In the genomic region with DNA sequence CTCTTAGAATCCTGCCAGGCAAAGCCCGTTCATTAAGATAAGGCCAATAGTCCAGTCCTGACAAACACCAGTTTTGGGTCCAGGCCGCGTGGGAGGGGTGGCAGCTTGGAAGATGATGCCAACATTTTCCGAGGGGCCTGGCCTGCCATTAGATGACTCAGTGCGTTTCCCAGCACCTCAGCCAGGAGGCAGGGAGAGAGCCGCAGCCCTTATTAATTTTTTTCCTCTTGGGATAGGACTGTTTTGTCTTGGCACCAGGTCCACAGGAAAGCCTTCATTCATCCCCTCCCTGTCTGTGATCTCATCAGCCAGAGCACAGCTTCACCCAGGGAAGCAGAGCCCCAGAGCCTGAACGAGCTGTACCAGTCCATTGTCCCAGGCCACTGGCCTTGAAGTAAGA, we compare ENCODE assay signal across 13 cellular contexts. TPM values are rescaled to one million over a fixed set of nuclear protein-coding genes. Genes with fewer than 3 reads are reported as not detected.
DNase-seq lines count a peak whose midpoint lies in the region; ATAC-seq, FAIRE-seq and TF ChIP-seq lines count a peak whose summit lies in the region.
"Had no signal": no experiment of that assay in that cellular context is flagged by ENCODE, and none has a peak within 500 bp of the region (broad histone marks: within the 10 kb centered on the region; RNA-seq: fewer than 3 reads in every experiment).

No MANE protein-coding gene starts in this region.

- ATAC-seq in right lobe of liver (peak; percentile 47 to 70 (median 58)), GM21723 (IDR thresholded peaks at IDR 0.05; ENCODE audit: unreplicated experiment) (no peak)

- no peak for TF ChIP-seq EP300 in H1 (IDR thresholded peaks at IDR 0.05; ENCODE audit: borderline replicate concordance in 1 of 2, low read depth in 2 of 2, low read length in 2 of 2)

- no peak overlapping the region for H3K4me3 Mint-ChIP-seq in activated T-helper 1 cell treated with anti-CD3 and anti-CD28 coated beads, Interleukin-12 subunit alpha, Interleukin-12 subunit beta, Interleukin-2, Interleukin-4 antibody, amounts not matched to agents 30 ng/mL and 10 ng/mL and 1 ng/mL, durations not matched to agents 14 hours and 24 hours and 36 hours
- H3K4me3 Mint-ChIP-seq: HFFc6 had no signal

- H3K4me1 ChIP-seq in H1 (replicated peaks in 1 of 4; ENCODE audit: control insufficient read depth in 3 of 4, insufficient read depth in 4 of 4, low read length in 3 of 4) (no peaks in the 10 kb centered on the region), right lobe of liver (peaks cover 0 to 26% (median 8%) of the 10 kb centered on the region in 4 donors), thyroid gland (peaks cover 0 to 2% of the 10 kb centered on the region in 2 donors)

- no peak for FAIRE-seq in H1 (lab: Jason Lieb, UNC)
- no peak for FAIRE-seq in D721Med (lab: Jason Lieb, UNC)

- peak; percentile 71 for DNase-seq in HT1080 (ENCODE audit: low read depth)
- DNase-seq in H1 (ENCODE audit: low read depth in 1 of 2, low spot score in 2 of 2): no peak
- DNase-seq in right lobe of liver: peak; percentile 87 to 92 (median 90)
- DNase-seq in thyroid gland: peak; percentile 13 to 24
- DNase-seq in cerebellar nuclear complex (lab: John Stamatoyannopoulos, UW): no peak
- DNase-seq in activated T-helper 1 cell treated with anti-CD3 and anti-CD28 coated beads, Interleukin-12 subunit alpha, Interleukin-12 subunit beta, Interleukin-2, Interleukin-4 antibody, amounts not matched to agents 30 ng/mL and 10 ng/mL and 1 ng/mL, durations not matched to agents 14 hours and 24 hours and 36 hours (ENCODE audit: low spot score): no peak
- no peak for DNase-seq in D721Med (ENCODE audit: insufficient read length, low spot score)
- DNase-seq: effector CD8-positive, alpha-beta T cell; HFFc6; NCI-H1436 treated with DMSO at 0.1 percent for 48 hours; PC-9 had no signal

- H4K20me1 ChIP-seq in H1 (replicated peaks in 1 of 2; ENCODE audit: control insufficient read depth in 1 of 2, insufficient read depth in 2 of 2, low read length in 2 of 2): no peaks in the 10 kb centered on the region

- TF ChIP-seq CTCF in H1 (IDR thresholded peaks at IDR 0.05; ENCODE audit: control extremely low read depth in 1 of 3, insufficient read depth in 1 of 3, low read depth in 1 of 3, low read length in 3 of 3) (no peak), right lobe of liver (IDR thresholded peaks at IDR 0.05) (peak in 2 of 4 donors; percentile 5 to 13), thyroid gland (IDR thresholded peaks at IDR 0.05) (no peak), D721Med (IDR thresholded peaks at IDR 0.05; ENCODE audit: insufficient read depth, missing control alignments) (no peak)

- H3K23ac ChIP-seq in H1 (ENCODE audit: insufficient read length): no peak overlapping the region

- peaks cover 2% of the 10 kb centered on the region for H3K27me3 Mint-ChIP-seq in activated T-helper 1 cell treated with anti-CD3 and anti-CD28 coated beads, Interleukin-12 subunit alpha, Interleukin-12 subunit beta, Interleukin-2, Interleukin-4 antibody, amounts not matched to agents 30 ng/mL and 10 ng/mL and 1 ng/mL, durations not matched to agents 14 hours and 24 hours and 36 hours (ENCODE audit: insufficient read depth)

- H3K27me3 ChIP-seq in H1 (replicated peaks in 1 of 4; ENCODE audit: control insufficient read depth in 3 of 4, extremely low read depth in 1 of 4, insufficient read depth in 3 of 4, low read length in 3 of 4): no peaks in the 10 kb centered on the region
- H3K27me3 ChIP-seq in right lobe of liver: no peaks in the 10 kb centered on the region
- no peaks in the 10 kb centered on the region for H3K27me3 ChIP-seq in thyroid gland

- H4K8ac ChIP-seq in H1 (ENCODE audit: extremely low read depth, insufficient read depth, low read length): no peak overlapping the region

- H2BK120ac ChIP-seq in H1 (replicated peaks; ENCODE audit: low read depth, low read length): no peak overlapping the region

- no peak overlapping the region for H4K5ac ChIP-seq in H1 (ENCODE audit: insufficient read length, low read depth, low read length)

- no peaks in the 10 kb centered on the region for H3K36me3 Mint-ChIP-seq in activated T-helper 1 cell treated with anti-CD3 and anti-CD28 coated beads, Interleukin-12 subunit alpha, Interleukin-12 subunit beta, Interleukin-2, Interleukin-4 antibody, amounts not matched to agents 30 ng/mL and 10 ng/mL and 1 ng/mL, durations not matched to agents 14 hours and 24 hours and 36 hours (ENCODE audit: low read depth)

- H3K79me1 ChIP-seq in H1 (ENCODE audit: low read depth, low read length): no peaks in the 10 kb centered on the region

- H3K79me2 ChIP-seq in H1 (ENCODE audit: control insufficient read depth in 1 of 2, insufficient read depth in 2 of 2, low read length in 2 of 2): no peaks in the 10 kb centered on the region

- no peak for TF ChIP-seq POLR2A in H1 (IDR thresholded peaks at IDR 0.05; ENCODE audit: control extremely low read depth in 1 of 2, low read depth in 2 of 2, low read length in 2 of 2)
- TF ChIP-seq POLR2A in right lobe of liver (IDR thresholded peaks at IDR 0.05): peak; percentile 38
- no peak for TF ChIP-seq POLR2A in thyroid gland (IDR thresholded peaks at IDR 0.05)

- no peak overlapping the region for H3K4me3 ChIP-seq in H1 (ENCODE audit: extremely low read depth in 1 of 4, insufficient read depth in 2 of 4, low read depth in 3 of 4, low read length in 4 of 4)
- no peak overlapping the region for H3K4me3 ChIP-seq in right lobe of liver
- H3K4me3 ChIP-seq in thyroid gland (replicated peaks in 1 of 3): no peak overlapping the region
- H3K4me3 ChIP-seq: PC-9 had no signal

- H2BK12ac ChIP-seq in H1 (ENCODE audit: low read depth, low read length): no peak overlapping the region

- WGBS in H1 (ENCODE audit: extremely low coverage in 1 of 2, insufficient coverage in 1 of 2, insufficient read length in 1 of 2, insufficient replicate concordance in 2 of 2, low coverage in 1 of 2, low lambda C conversion rate in 2 of 2, missing lambda C conversion rate in 1 of 2), 2 experiments: 91% methylated on average over 7 of the region's 7 CpGs; no CpG with 5 or more reads in 1 of the 2 experiments
- WGBS in right lobe of liver (ENCODE audit: insufficient coverage, low coverage, low lambda C conversion rate, missing lambda C conversion rate): 23% methylated on average over 3 of the region's 7 CpGs
- WGBS in thyroid gland, 2 donors: 66 to 77% methylated on average over 6 to 7 of the region's 7 CpGs

- H4K91ac ChIP-seq in H1 (replicated peaks; ENCODE audit: insufficient read length, low read length): no peak overlapping the region

- H3K27ac ChIP-seq in H1 (ENCODE audit: low read depth, low read length) (no peak overlapping the region), right lobe of liver (peak overlapping the region; percentile 30 to 90 (median 56)), thyroid gland (no peak overlapping the region)
- H3K27ac ChIP-seq: PC-9, VCaP had no signal

- no peaks in the 10 kb centered on the region for H3K23me2 ChIP-seq in H1 (ENCODE audit: low read depth, low read length)

- no peaks in the 10 kb centered on the region for H3K4me1 Mint-ChIP-seq in activated T-helper 1 cell treated with anti-CD3 and anti-CD28 coated beads, Interleukin-12 subunit alpha, Interleukin-12 subunit beta, Interleukin-2, Interleukin-4 antibody, amounts not matched to agents 30 ng/mL and 10 ng/mL and 1 ng/mL, durations not matched to agents 14 hours and 24 hours and 36 hours (ENCODE audit: low read depth)

- H3K4ac ChIP-seq in H1 (replicated peaks; ENCODE audit: insufficient read length, low read depth, low read length): no peak overlapping the region

- no peak overlapping the region for H3K18ac ChIP-seq in H1 (ENCODE audit: extremely low read depth, low read length)

- H3K36me3 ChIP-seq in H1 (ENCODE audit: control insufficient read depth in 2 of 4, insufficient read depth in 4 of 4, low read length in 3 of 4) (no peaks in the 10 kb centered on the region), right lobe of liver (no peaks in the 10 kb centered on the region), thyroid gland (no peaks in the 10 kb centered on the region)

- H2BK5ac ChIP-seq in H1 (ENCODE audit: low read depth, low read length): 0 out of 2 replicates have a peak overlapping the region, but pooled peaks have one; percentile 21

- H2AK5ac ChIP-seq in H1 (ENCODE audit: low read depth, low read length): no peak overlapping the region

- H3K9ac ChIP-seq in H1 (replicated peaks in 1 of 4; ENCODE audit: extremely low read depth in 1 of 4, low read depth in 3 of 4, low read length in 3 of 4): no peak overlapping the region

- no peak overlapping the region for H3K4me2 ChIP-seq in H1 (ENCODE audit: insufficient read depth in 1 of 2, low read depth in 2 of 2, low read length in 2 of 2)
- H3K4me2 ChIP-seq: PC-9 had no signal

- CTCF ChIA-PET in H1 (lab: Charles Lee; ENCODE audit: partially characterized antibody): interaction anchor here (0.6 to 1.6 kb wide), 6 partner anchors 10 to 117 kb away, joined by 3 to 5 read pairs (median 3); no protein-coding TSS in a partner anchor

- H2AFZ ChIP-seq in H1 (ENCODE audit: low read length): peak overlapping the region; percentile 15; the same call in 1 of the 2 replicates
- H2AFZ ChIP-seq: PC-9 had no signal

- H3K14ac ChIP-seq in H1 (ENCODE audit: insufficient read length): no peak overlapping the region

- no peak overlapping the region for H3K56ac ChIP-seq in H1 (replicated peaks; ENCODE audit: insufficient read length, low read depth, low read length)

- POLR2A ChIA-PET in H1 (lab: Charles Lee; ENCODE audit: partially characterized antibody): interaction anchor here (0.8 to 1.9 kb wide), 5 partner anchors 10 to 370 kb away, joined by 3 to 5 read pairs (median 4); partner anchors contain the start of gene RPL26

- no peak overlapping the region for H2BK20ac ChIP-seq in H1 (ENCODE audit: low read length)

- H3K9me3 Mint-ChIP-seq in activated T-helper 1 cell treated with anti-CD3 and anti-CD28 coated beads, Interleukin-12 subunit alpha, Interleukin-12 subunit beta, Interleukin-2, Interleukin-4 antibody, amounts not matched to agents 30 ng/mL and 10 ng/mL and 1 ng/mL, durations not matched to agents 14 hours and 24 hours and 36 hours: no peaks in the 10 kb centered on the region
- H3K9me3 Mint-ChIP-seq: HFFc6 had no signal

- H2BK15ac ChIP-seq in H1 (ENCODE audit: low read length): no peak overlapping the region

- H3K27ac Mint-ChIP-seq in activated T-helper 1 cell treated with anti-CD3 and anti-CD28 coated beads, Interleukin-12 subunit alpha, Interleukin-12 subunit beta, Interleukin-2, Interleukin-4 antibody, amounts not matched to agents 30 ng/mL and 10 ng/mL and 1 ng/mL, durations not matched to agents 14 hours and 24 hours and 36 hours: no peak overlapping the region
- H3K27ac Mint-ChIP-seq: HFFc6 had no signal

- intact Hi-C loops in right lobe of liver (cut with DNase I): no loop called here
- intact Hi-C loops in thyroid gland (cut with DNase I): no loop called here
- intact Hi-C loops in activated T-helper 1 cell treated with anti-CD3 and anti-CD28 coated beads, Interleukin-12 subunit alpha, Interleukin-12 subunit beta, Interleukin-2, Interleukin-4 antibody, amounts not matched to agents 30 ng/mL and 10 ng/mL and 1 ng/mL, durations not matched to agents 14 hours and 24 hours and 36 hours (cut with micrococcal nuclease): loop anchor here (10.0 kb wide), 1 partner anchor 296 kb away; no protein-coding TSS in a partner anchor

- H3K9me3 ChIP-seq in H1 (ENCODE audit: insufficient read depth in 2 of 2, low read depth in 1 of 2, low read length in 1 of 2) (no peaks in the 10 kb centered on the region), right lobe of liver (no peaks in the 10 kb centered on the region), thyroid gland (no peaks in the 10 kb centered on the region)

- TF ChIP-seq RAD21 in H1 (IDR thresholded peaks at IDR 0.05 in 1 of 2, conservative IDR thresholded peaks at IDR 0.05 in 1 of 2; ENCODE audit: low read depth in 2 of 2, low read length in 2 of 2): no peak

RNA-seq across cellular contexts. Expression of gene NDEL1, which starts 4.7 kb away (rescaled TPM):
- total RNA-seq in HT1080 (2014; rRNA removed; shearing (Covaris generic)): 21.9 and 35.4 TPM in 2 replicates
- polyA plus RNA-seq in HT1080 (2015; cell fraction: cytosol; rRNA removed): 34.8 and 36.0 TPM in 2 replicates
- 52.1 and 62.1 TPM in 2 replicates for polyA plus RNA-seq in HT1080 (2015; cell fraction: nucleus; rRNA removed)
- total RNA-seq in H1 (2021; fragmentation: NEBNext Ultra II Directional; extraction: Animal tissue kit (Norgen Biotek cat#: 25700)): 31.3 and 32.9 TPM in 2 replicates
- 31.1 and 31.2 TPM in 2 replicates for polyA plus RNA-seq in H1 (2011; rRNA removed)
- 24.0 TPM for polyA plus RNA-seq in H1 (2011; cell fraction: cytosol; rRNA removed)
- polyA plus RNA-seq in H1 (2011; cell fraction: nucleus; rRNA removed): 25.5 TPM
- 16.9 to 24.7 TPM (median 18.6 TPM) in 4 replicates for polyA plus RNA-seq in H1 (2012, experiment 1 of 2)
- 8.4 TPM for polyA plus RNA-seq in H1 (2012, experiment 2 of 2)
- 21.6 TPM for polyA plus RNA-seq in H1 (2013, experiment 1 of 2)
- 22.6 TPM for polyA plus RNA-seq in H1 (2013, experiment 2 of 2)
- polyA minus RNA-seq in H1 (2011; rRNA and poly(A)+ RNA removed): 20.7 and 24.7 TPM in 2 replicates
- polyA minus RNA-seq in H1 (2011; cell fraction: cytosol; rRNA and poly(A)+ RNA removed): 19.1 TPM
- 39.1 TPM for polyA minus RNA-seq in H1 (2011; cell fraction: nucleus; rRNA and poly(A)+ RNA removed)
- total RNA-seq in right lobe of liver (10 to 100 TPM; 22.2 to 34.9 (median 28.4) TPM), thyroid gland (10 to 100 TPM; 56.0 to 77.7 (median 59.5) TPM)
- total RNA-seq in activated T-helper 1 cell treated with anti-CD3 and anti-CD28 coated beads, Interleukin-12 subunit alpha, Interleukin-12 subunit beta, Interleukin-2, Interleukin-4 antibody, amounts not matched to agents 30 ng/mL and 10 ng/mL and 1 ng/mL, durations not matched to agents 14 hours and 24 hours and 36 hours: 72.4 and 75.4 TPM in 2 replicates

RNA-seq across cellular contexts. Expression of gene RNF222, which starts 33.3 kb away (rescaled TPM):
- not detected in 2 replicates for total RNA-seq in HT1080 (2014; rRNA removed; shearing (Covaris generic))
- not detected in 2 replicates for polyA plus RNA-seq in HT1080 (2015; cell fraction: cytosol; rRNA removed)
- not detected in 2 replicates for polyA plus RNA-seq in HT1080 (2015; cell fraction: nucleus; rRNA removed)
- total RNA-seq in H1 (2021; fragmentation: NEBNext Ultra II Directional; extraction: Animal tissue kit (Norgen Biotek cat#: 25700)): not detected in 2 replicates
- not detected in 2 replicates for polyA plus RNA-seq in H1 (2011; rRNA removed)
- polyA plus RNA-seq in H1 (2011; cell fraction: cytosol; rRNA removed): not detected
- not detected for polyA plus RNA-seq in H1 (2011; cell fraction: nucleus; rRNA removed)
- 0.05 to 0.08 TPM in 2 of 4 replicates, not detected in the others for polyA plus RNA-seq in H1 (2012, experiment 1 of 2)
- not detected for polyA plus RNA-seq in H1 (2012, experiment 2 of 2)
- 0.04 TPM for polyA plus RNA-seq in H1 (2013, experiment 1 of 2)
- polyA plus RNA-seq in H1 (2013, experiment 2 of 2): 0.06 TPM
- polyA minus RNA-seq in H1 (2011; rRNA and poly(A)+ RNA removed): not detected in 2 replicates
- not detected for polyA minus RNA-seq in H1 (2011; cell fraction: cytosol; rRNA and poly(A)+ RNA removed)
- not detected for polyA minus RNA-seq in H1 (2011; cell fraction: nucleus; rRNA and poly(A)+ RNA removed)
- total RNA-seq in right lobe of liver (not detected), thyroid gland (not detected)
- not detected in 2 replicates for total RNA-seq in activated T-helper 1 cell treated with anti-CD3 and anti-CD28 coated beads, Interleukin-12 subunit alpha, Interleukin-12 subunit beta, Interleukin-2, Interleukin-4 antibody, amounts not matched to agents 30 ng/mL and 10 ng/mL and 1 ng/mL, durations not matched to agents 14 hours and 24 hours and 36 hours
- total RNA-seq: HFFc6 had no signal

RNA-seq across cellular contexts. Expression of gene RPL26, which starts 48.0 kb away (rescaled TPM):
- total RNA-seq in HT1080 (2014; rRNA removed; shearing (Covaris generic)): 2,438 and 3,072 TPM in 2 replicates
- polyA plus RNA-seq in HT1080 (2015; cell fraction: cytosol; rRNA removed): 5,498 and 5,511 TPM in 2 replicates
- 1,699 and 1,898 TPM in 2 replicates for polyA plus RNA-seq in HT1080 (2015; cell fraction: nucleus; rRNA removed)
- 1,963 and 1,980 TPM in 2 replicates for total RNA-seq in H1 (2021; fragmentation: NEBNext Ultra II Directional; extraction: Animal tissue kit (Norgen Biotek cat#: 25700))
- 1,277 and 2,554 TPM in 2 replicates for polyA plus RNA-seq in H1 (2011; rRNA removed)
- 4,614 TPM for polyA plus RNA-seq in H1 (2011; cell fraction: cytosol; rRNA removed)
- 1,124 TPM for polyA plus RNA-seq in H1 (2011; cell fraction: nucleus; rRNA removed)
- 3,459 to 5,414 TPM (median 3,765 TPM) in 4 replicates for polyA plus RNA-seq in H1 (2012, experiment 1 of 2)
- 5,853 TPM for polyA plus RNA-seq in H1 (2012, experiment 2 of 2)
- polyA plus RNA-seq in H1 (2013, experiment 1 of 2): 6,093 TPM
- 5,996 TPM for polyA plus RNA-seq in H1 (2013, experiment 2 of 2)
- polyA minus RNA-seq in H1 (2011; rRNA and poly(A)+ RNA removed): 979 and 1,967 TPM in 2 replicates
- 386 TPM for polyA minus RNA-seq in H1 (2011; cell fraction: cytosol; rRNA and poly(A)+ RNA removed)
- polyA minus RNA-seq in H1 (2011; cell fraction: nucleus; rRNA and poly(A)+ RNA removed): 791 TPM
- total RNA-seq in right lobe of liver (1,000 to 10,000 TPM in 2 of 6 experiments, 100 to 1,000 TPM in 4; 467 to 1,753 (median 509) TPM), thyroid gland (1,000 to 10,000 TPM; 2,728 to 5,465 (median 3,162) TPM)
- total RNA-seq in activated T-helper 1 cell treated with anti-CD3 and anti-CD28 coated beads, Interleukin-12 subunit alpha, Interleukin-12 subunit beta, Interleukin-2, Interleukin-4 antibody, amounts not matched to agents 30 ng/mL and 10 ng/mL and 1 ng/mL, durations not matched to agents 14 hours and 24 hours and 36 hours: 2,163 and 2,185 TPM in 2 replicates

Comparison
In these comparisons a context has a peak if more than half of its experiments do, and no peak if none do; other contexts are left out.
1. DNase-seq: peak in HT1080 (single experiment), right lobe of liver (3 of 3) and thyroid gland (2 of 2); none in H1 (0 of 2), cerebellar nuclear complex (0 of 2), activated T-helper 1 cell treated with anti-CD3 and anti-CD28 coated beads, Interleukin-12 subunit alpha, Interleukin-12 subunit beta, Interleukin-2, Interleukin-4 antibody, amounts not matched to agents 30 ng/mL and 10 ng/mL and 1 ng/mL, durations not matched to agents 14 hours and 24 hours and 36 hours (single experiment) and D721Med (single experiment).
2. H3K27ac ChIP-seq: peak in right lobe of liver (3 of 3); none in H1 (single experiment) and thyroid gland (0 of 3).